28 cellular contexts compared by ENCODE assay signal in genomic region chr10:94992811-94993210, GRCh38. TPM values are rescaled to one million over a fixed set of nuclear protein-coding genes. Genes with fewer than 3 reads are reported as not detected.
DNase-seq lines count a peak whose midpoint lies in the region; ATAC-seq, FAIRE-seq and TF ChIP-seq lines count a peak whose summit lies in the region.
"Had no signal": no experiment of that assay in that cellular context is flagged by ENCODE, and none has a peak within 500 bp of the region (broad histone marks: within the 10 kb centered on the region; RNA-seq: fewer than 3 reads in every experiment).

No MANE protein-coding gene starts in this region.

- DNase-seq in HepG2 (ENCODE audit: low spot score) (no peak), UCSD-AML1 (lab: John Stamatoyannopoulos, UW; ENCODE audit: unreplicated experiment) (peak; percentile 10), kidney tubule cell (ENCODE audit: low spot score) (peak; percentile 11), heart left ventricle (no peak), dedifferentiated amniotic fluid mesenchymal stem cell (ENCODE audit: extremely low spot score) (no peak), RWPE1 (ENCODE audit: low spot score) (no peak)
- DNase-seq in stimulated activated naive CD4-positive, alpha-beta T cell (lab: John Stamatoyannopoulos, UW), result no peak
- DNase-seq: 8988T; activated B cell treated with CpG ODN at 0.5 μM for 24 hours; activated CD4-positive, alpha-beta T cell treated with anti-CD3 and anti-CD28 coated beads, Interleukin-2, amount 50 U/mL, for 1 hour; activated naive CD4-positive, alpha-beta T cell treated with anti-CD3 and anti-CD28 coated beads, Interleukin-2, amount 10 ng/mL, durations not matched to agents 7 days and 5 days; amniotic stem cell; CD4-positive, alpha-beta T cell; DMS 273 treated with DMSO at 0.1 percent for 48 hours; effector CD8-positive, alpha-beta T cell; glutamatergic neuron; left cardiac atrium; NCI-H2029; NCI-H2227 treated with DMSO at 0.1 percent for 48 hours; sigmoid colon; SK-N-SH; stimulated activated naive CD4-positive, alpha-beta T cell treated with Interleukin-2 at 50 U/mL for 16 hours; T-helper 2 cell; uterus had no signal

- no peak for TF ChIP-seq CTCF in liver (IDR thresholded peaks at IDR 0.05; ENCODE audit: low read depth, low read length, missing input control)
- no peak for TF ChIP-seq CTCF in HepG2 (CRISPR knock-in tag; IDR thresholded peaks at IDR 0.05)
- TF ChIP-seq CTCF in heart left ventricle (IDR thresholded peaks at IDR 0.05), result no peak
- no peak for TF ChIP-seq CTCF in RWPE1 (conservative IDR thresholded peaks at IDR 0.05; ENCODE audit: low read depth)

- WGBS in liver, result 61% methylated on average over 4 of the region's 4 CpGs
- 61% methylated on average over 4 of the region's 4 CpGs for WGBS in HepG2 (ENCODE audit: low lambda C conversion rate)
- WGBS in heart left ventricle, 4 donors, result 74 to 88% (median 82%) methylated on average over 4 of the region's 4 CpGs

- no peak for TF ChIP-seq EP300 in HepG2 (IDR thresholded peaks at IDR 0.05; ENCODE audit: low read depth in 2 of 2, low read length in 2 of 2)
- no peak for TF ChIP-seq EP300 in HepG2 (CRISPR knock-in tag; IDR thresholded peaks at IDR 0.05; ENCODE audit: borderline replicate concordance)

- H3K27me3 ChIP-seq in liver (ENCODE audit: control insufficient read depth in 4 of 4, insufficient read depth in 4 of 4, low read length in 3 of 4) (no peaks in the 10 kb centered on the region), HepG2 (ENCODE audit: control insufficient read depth in 1 of 2, insufficient read depth in 2 of 2, low read length in 2 of 2) (no peaks in the 10 kb centered on the region; a peak in 1 of 5 replicates), heart left ventricle (no peaks in the 10 kb centered on the region)
- H3K27me3 ChIP-seq: breast epithelium, sigmoid colon, uterus had no signal

- CTCF ChIA-PET in HepG2 (lab: Yijun Ruan, JAX; ENCODE audit: low intra/inter-chr PET ratio, low total read pairs) (no interaction called here), RWPE1 (lab: Yijun Ruan, JAX) (no interaction called here)

- H3K36me3 ChIP-seq in liver (ENCODE audit: control insufficient read depth in 4 of 4, insufficient read depth in 3 of 4, low read depth in 1 of 4, low read length in 3 of 4), result peaks cover 0 to 16% (median 12%) of the 10 kb centered on the region in 4 donors
- no peaks in the 10 kb centered on the region for H3K36me3 ChIP-seq in HepG2 (replicated peaks in 1 of 2; ENCODE audit: control insufficient read depth in 1 of 2, insufficient read depth in 2 of 2, low read length in 2 of 2)
- no peaks in the 10 kb centered on the region for H3K36me3 ChIP-seq in heart left ventricle
- H3K36me3 ChIP-seq: breast epithelium, HAP-1, sigmoid colon, uterus had no signal

- in situ Hi-C loops in HepG2 (cut with HindIII; ENCODE audit: extremely low pct_ligation_motif_present, low pct_unique_long_range_greater_than_20kb), result no loop called here

- H3K4me2 ChIP-seq in HepG2 (ENCODE audit: low read depth, low read length), result no peak overlapping the region
- H3K4me2 ChIP-seq: SK-N-SH had no signal

- TF ChIP-seq RAD21 in liver (IDR thresholded peaks at IDR 0.05) (no peak), HepG2 (CRISPR knock-in tag; IDR thresholded peaks at IDR 0.05) (no peak)

- BruUV-seq in HepG2 (replicated peaks; lab: Mats Ljungman, UMichigan), result no TSS peak

- H4K20me1 ChIP-seq in HepG2 (ENCODE audit: insufficient read depth, low read length), result no peaks in the 10 kb centered on the region

- no peaks in the 10 kb centered on the region for H3K79me2 ChIP-seq in HepG2 (ENCODE audit: insufficient read depth, low read length)

- no peak overlapping the region for H3K9ac ChIP-seq in liver (ENCODE audit: low read depth in 1 of 2, low read length in 2 of 2)
- H3K9ac ChIP-seq in HepG2 (ENCODE audit: insufficient read depth, low read depth, low read length), result no peak overlapping the region
- H3K9ac ChIP-seq: SK-N-SH had no signal

- POLR2A ChIA-PET in HepG2 (lab: Yijun Ruan, JAX) (no interaction called here), RWPE1 (lab: Yijun Ruan, JAX; ENCODE audit: low non-redundant PET) (no interaction called here)

- H3K4me1 ChIP-seq in liver (ENCODE audit: control insufficient read depth in 4 of 4, insufficient read depth in 4 of 4, low read length in 3 of 4) (peaks cover 0 to 6% (median 0%) of the 10 kb centered on the region in 4 donors), HepG2 (ENCODE audit: insufficient read depth, low read length) (no peaks in the 10 kb centered on the region), heart left ventricle (no peaks in the 10 kb centered on the region)
- H3K4me1 ChIP-seq: breast epithelium, HAP-1, sigmoid colon, uterus had no signal

- H3K27ac ChIP-seq in liver (ENCODE audit: low read depth in 1 of 2, low read length in 2 of 2), result peak overlapping the region; percentile 76 to 97
- H3K27ac ChIP-seq in HepG2 (ENCODE audit: extremely low read length, insufficient read depth, low read length), result no peak overlapping the region
- no peak overlapping the region for H3K27ac ChIP-seq in heart left ventricle
- H3K27ac ChIP-seq in RWPE1, result no peak overlapping the region
- H3K27ac ChIP-seq: breast epithelium, sigmoid colon, uterus had no signal

- peaks cover 0 to 1% (median 0%) of the 10 kb centered on the region in 4 donors for H3K9me3 ChIP-seq in liver (ENCODE audit: control insufficient read depth in 4 of 4, low read length in 3 of 4)
- peaks cover 16% of the 10 kb centered on the region; the same call in 1 of the 2 replicates for H3K9me3 ChIP-seq in HepG2 (ENCODE audit: low read length)
- H3K9me3 ChIP-seq in heart left ventricle, result peaks cover 0 to 23% (median 14%) of the 10 kb centered on the region in 12 donors
- H3K9me3 ChIP-seq: HAP-1, SK-N-SH, uterus had no signal

- H3K4me3 ChIP-seq in liver (ENCODE audit: low read depth in 1 of 3, low read length in 3 of 3), result no peak overlapping the region
- H3K4me3 ChIP-seq in HepG2 (replicated peaks in 1 of 3; ENCODE audit: insufficient read depth in 1 of 3, low read depth in 2 of 3, low read length in 3 of 3), result no peak overlapping the region
- no peak overlapping the region for H3K4me3 ChIP-seq in heart left ventricle
- H3K4me3 ChIP-seq: breast epithelium, HAP-1, sigmoid colon, uterus had no signal

- TF ChIP-seq POLR2A in HepG2 (IDR thresholded peaks at IDR 0.05; ENCODE audit: insufficient read depth in 1 of 2, low read depth in 2 of 2, low read length in 2 of 2), result no peak
- TF ChIP-seq POLR2A in heart left ventricle (IDR thresholded peaks at IDR 0.05), result no peak

- intact Hi-C loops in HepG2 (cut with micrococcal nuclease; ENCODE audit: unreplicated experiment), result no loop called here
- intact Hi-C loops in heart left ventricle (cut with DNase I), result no loop called here

- no peak overlapping the region for H2AFZ ChIP-seq in HepG2 (ENCODE audit: low read length)

- no peak for FAIRE-seq in HepG2 (lab: Jason Lieb, UNC)
- FAIRE-seq: G401.6 had no signal

- ATAC-seq in HepG2 (no peak), heart left ventricle (no peak)
- ATAC-seq: left cardiac atrium had no signal

TF ChIP-seq in liver, 16 proteins besides CTCF, POLR2A, EP300 and RAD21 (continues in another document):
- TF ChIP-seq HNF4A (conservative IDR thresholded peaks at IDR 0.05) (no peak), EGR1 (IDR thresholded peaks at IDR 0.05; ENCODE audit: low read depth in 2 of 2) (no peak)
- TF ChIP-seq, protein P1, sequence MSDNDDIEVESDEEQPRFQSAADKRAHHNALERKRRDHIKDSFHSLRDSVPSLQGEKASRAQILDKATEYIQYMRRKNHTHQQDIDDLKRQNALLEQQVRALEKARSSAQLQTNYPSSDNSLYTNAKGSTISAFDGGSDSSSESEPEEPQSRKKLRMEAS (IDR thresholded peaks at IDR 0.05), result no peak

TF ChIP-seq in HepG2, 621 proteins besides CTCF, POLR2A, EP300 and RAD21 (continues in another document):
- TF ChIP-seq ZNF709 (CRISPR knock-in tag; IDR thresholded peaks at IDR 0.05), result no peak
- no peak for TF ChIP-seq SUZ12 (IDR thresholded peaks at IDR 0.05; ENCODE audit: low read depth, low read length)
- TF ChIP-seq ZNF562 (CRISPR knock-in tag; IDR thresholded peaks at IDR 0.05; ENCODE audit: borderline replicate concordance), result no peak
- TF ChIP-seq KMT2A (CRISPR knock-in tag; IDR thresholded peaks at IDR 0.05), result no peak
- TF ChIP-seq ZNF891 (CRISPR knock-in tag; IDR thresholded peaks at IDR 0.05), result no peak

RNA-seq across cellular contexts. Expression of gene CYP2C9, which starts 54.4 kb away (rescaled TPM):
- total RNA-seq in liver, result 1,000 to 10,000 TPM in 1 of 2 donors, 1 to 10 TPM in 1; 4.3 to 1,353 TPM
- 1,000 to 10,000 TPM; 1,245 to 1,789 TPM for polyA plus RNA-seq in liver
- total RNA-seq in HepG2 (2016; rRNA removed; fragmentation: Illumina TruSeq; extraction: Trizol), result not detected in 2 replicates
- not detected in 2 replicates for total RNA-seq in HepG2 (2016; cell fraction: cytosol; rRNA removed; fragmentation: Illumina TruSeq; extraction: Trizol; ENCODE audit: low read depth)
- total RNA-seq in HepG2 (2016; cell fraction: insoluble cytoplasmic fraction; rRNA removed; fragmentation: Illumina TruSeq; extraction: Trizol), result not detected in 2 replicates
- total RNA-seq in HepG2 (2016; cell fraction: membrane; rRNA removed; fragmentation: Illumina TruSeq; extraction: Trizol), result not detected in 2 replicates
- not detected in 2 replicates for total RNA-seq in HepG2 (2016; cell fraction: nucleus; rRNA removed; fragmentation: Illumina TruSeq; extraction: Trizol)
- polyA plus RNA-seq in HepG2 (2011; rRNA removed), result not detected in 2 replicates
- not detected in 2 replicates for polyA plus RNA-seq in HepG2 (2011; cell fraction: cytosol; rRNA removed)
- polyA plus RNA-seq in HepG2 (2011; cell fraction: nucleus; rRNA removed), result 0.24 TPM in 1 of 2 replicates, not detected in the other
- polyA plus RNA-seq in HepG2 (2012), result not detected in 2 replicates
- polyA plus RNA-seq in HepG2 (2016; cell fraction: cytosol; fragmentation: Illumina TruSeq; extraction: Trizol; ENCODE audit: low read depth), result not detected in 2 replicates
- not detected in 2 replicates for polyA plus RNA-seq in HepG2 (2016; cell fraction: insoluble cytoplasmic fraction; fragmentation: Illumina TruSeq; extraction: Trizol; ENCODE audit: low read depth)
- polyA plus RNA-seq in HepG2 (2016; cell fraction: membrane; fragmentation: Illumina TruSeq; extraction: Trizol; ENCODE audit: low read depth), result not detected in 2 replicates
- not detected in 2 replicates for polyA plus RNA-seq in HepG2 (2016; cell fraction: nucleus; fragmentation: Illumina TruSeq; extraction: Trizol; ENCODE audit: insufficient read depth, low read depth)
- polyA minus RNA-seq in HepG2 (2011; rRNA and poly(A)+ RNA removed; ENCODE audit: low replicate concordance), result not detected in 2 replicates
- polyA minus RNA-seq in HepG2 (2011; cell fraction: cytosol; rRNA and poly(A)+ RNA removed), result not detected in 2 replicates
- polyA minus RNA-seq in HepG2 (2011; cell fraction: nucleus; rRNA and poly(A)+ RNA removed), result not detected in 2 replicates
- under 1 TPM in 1 of 9 donors, not detected in 8; 0.16 TPM for total RNA-seq in heart left ventricle
- polyA plus RNA-seq in heart left ventricle, result under 1 TPM in 1 of 2 donors, not detected in 1; 0.19 TPM
- total RNA-seq: activated B cell treated with CpG ODN at 0.5 μM for 24 hours; breast epithelium; CD4-positive, alpha-beta T cell; sigmoid colon; uterus had no signal
- polyA plus RNA-seq: SK-N-SH had no signal

Comparison
In these comparisons a context has a peak if more than half of its experiments do, and no peak if none do; other contexts are left out.
1. H3K27ac ChIP-seq: peak in liver (2 of 2); none in HepG2 (single experiment), heart left ventricle (0 of 12) and RWPE1 (single experiment).
2. RNA of gene CYP2C9, which starts 54.4 kb away (total RNA-seq): 4.3 to 1,353 TPM in liver; not detected in HepG2 and 0.16 TPM in heart left ventricle; every median in the first group is over 4 times any median in the second.
3. DNase-seq: peak in UCSD-AML1 (single experiment) and kidney tubule cell (single experiment); none in HepG2 (single experiment), heart left ventricle (0 of 5), dedifferentiated amniotic fluid mesenchymal stem cell (single experiment), stimulated activated naive CD4-positive, alpha-beta T cell (0 of 6) and RWPE1 (single experiment).